Comparison of ENCODE assay signal across 16 cellular contexts in the genomic region with DNA sequence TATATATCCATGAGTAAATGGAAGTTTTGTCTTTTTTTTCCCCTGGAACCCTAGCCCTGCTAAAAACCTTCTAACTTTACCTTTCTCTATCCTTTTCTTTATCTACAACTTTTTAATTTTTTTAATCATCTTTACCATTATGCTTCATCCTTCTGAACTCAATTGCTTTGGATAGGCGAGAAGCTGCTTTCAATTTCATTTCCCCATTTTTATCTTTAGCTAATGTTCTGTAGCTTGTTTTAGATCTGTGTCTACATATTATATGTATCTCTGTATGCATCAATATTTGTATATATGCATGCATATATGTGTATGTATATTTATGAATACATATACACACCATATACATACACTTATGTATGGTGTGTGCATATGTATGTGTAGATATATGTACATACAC. TPM values are rescaled to one million over a fixed set of nuclear protein-coding genes. Genes with fewer than 3 reads are reported as not detected.
DNase-seq lines count a peak whose midpoint lies in the region; ATAC-seq lines count a peak whose summit lies in the region.
"Had no signal": no experiment of that assay in that cellular context is flagged by ENCODE, and none has a peak within 500 bp of the region (broad histone marks: within the 10 kb centered on the region; RNA-seq: fewer than 3 reads in every experiment).

No MANE protein-coding gene starts in this region.

- POLR2A ChIA-PET in activated CD4-positive, alpha-beta T cell treated with anti-CD3 and anti-CD28 coated beads for 36 hours (lab: Charles Lee) = interaction anchor here (0.7 kb wide), 1 partner anchor 144 kb away, joined by 4 read pairs; no protein-coding TSS in a partner anchor
- POLR2A ChIA-PET in naive thymus-derived CD4-positive, alpha-beta T cell (lab: Charles Lee) = interaction anchor here (0.6 to 1.3 kb wide), 2 partner anchors 29 to 72 kb away, joined by 4 read pairs; no protein-coding TSS in a partner anchor

- no peaks in the 10 kb centered on the region for H3K9me3 Mint-ChIP-seq in activated CD4-positive, alpha-beta T cell treated with anti-CD3 and anti-CD28 coated beads for 36 hours (ENCODE audit: low read depth)
- H3K9me3 Mint-ChIP-seq in naive thymus-derived CD4-positive, alpha-beta T cell = no peaks in the 10 kb centered on the region
- H3K9me3 Mint-ChIP-seq: GM23338 had no signal

- CTCF ChIA-PET in activated CD4-positive, alpha-beta T cell treated with anti-CD3 and anti-CD28 coated beads for 36 hours (lab: Charles Lee) = interaction anchor here (0.7 to 2.3 kb wide), 4 partner anchors 8 to 878 kb away, joined by 3 to 8 read pairs (median 4); no protein-coding TSS in a partner anchor
- CTCF ChIA-PET in naive thymus-derived CD4-positive, alpha-beta T cell (lab: Charles Lee) = interaction anchor here (1.8 kb wide), 1 partner anchor 11 kb away, joined by 6 read pairs; no protein-coding TSS in a partner anchor

- H3K36me3 ChIP-seq in naive thymus-derived CD4-positive, alpha-beta T cell (ENCODE audit: control insufficient read depth in 2 of 3, insufficient read depth in 3 of 3, low read length in 3 of 3) = peaks cover 34 to 51% (median 51%) of the 10 kb centered on the region in 3 experiments
- H3K36me3 ChIP-seq: ascending aorta had no signal

- peak overlapping the region; percentile 31 for H3K4me3 Mint-ChIP-seq in activated CD4-positive, alpha-beta T cell treated with anti-CD3 and anti-CD28 coated beads for 36 hours
- H3K4me3 Mint-ChIP-seq in naive thymus-derived CD4-positive, alpha-beta T cell = peak overlapping the region in 9 of 10 donors; percentile 31 to 83 (median 53)
- H3K4me3 Mint-ChIP-seq: GM23338 had no signal

- peaks cover 73% of the 10 kb centered on the region for H3K36me3 Mint-ChIP-seq in activated CD4-positive, alpha-beta T cell treated with anti-CD3 and anti-CD28 coated beads for 36 hours (ENCODE audit: low read depth)
- peaks cover 38 to 67% (median 66%) of the 10 kb centered on the region in 5 donors for H3K36me3 Mint-ChIP-seq in naive thymus-derived CD4-positive, alpha-beta T cell

- H3K27ac Mint-ChIP-seq in activated CD4-positive, alpha-beta T cell treated with anti-CD3 and anti-CD28 coated beads for 36 hours = peak overlapping the region; percentile 79
- peak overlapping the region; percentile 28 to 91 (median 82) for H3K27ac Mint-ChIP-seq in naive thymus-derived CD4-positive, alpha-beta T cell
- H3K27ac Mint-ChIP-seq: GM23338 had no signal

- no peaks in the 10 kb centered on the region for H3K27me3 ChIP-seq in naive thymus-derived CD4-positive, alpha-beta T cell (ENCODE audit: control insufficient read depth in 2 of 2, insufficient read depth in 2 of 2, low read length in 2 of 2)
- H3K27me3 ChIP-seq: ascending aorta had no signal

- H3K9me3 ChIP-seq in naive thymus-derived CD4-positive, alpha-beta T cell (ENCODE audit: control insufficient read depth in 2 of 3, low read length in 3 of 3) = no peaks in the 10 kb centered on the region
- H3K9me3 ChIP-seq: A549, ascending aorta had no signal

- peaks cover 47 to 54% of the 10 kb centered on the region in 2 donors for H3K4me1 ChIP-seq in naive thymus-derived CD4-positive, alpha-beta T cell (ENCODE audit: control insufficient read depth in 2 of 2, insufficient read depth in 2 of 2, low read length in 2 of 2)
- H3K4me1 ChIP-seq: A549, ascending aorta had no signal

- H3K4me1 Mint-ChIP-seq in activated CD4-positive, alpha-beta T cell treated with anti-CD3 and anti-CD28 coated beads for 36 hours = peaks cover 82% of the 10 kb centered on the region
- peaks cover 45 to 93% (median 84%) of the 10 kb centered on the region in 7 donors for H3K4me1 Mint-ChIP-seq in naive thymus-derived CD4-positive, alpha-beta T cell

- H3K4me3 ChIP-seq in naive thymus-derived CD4-positive, alpha-beta T cell (ENCODE audit: low read length) = no peak overlapping the region
- H3K4me3 ChIP-seq: A549, ascending aorta, GM23338 had no signal

- no peak for ATAC-seq in activated CD4-positive, alpha-beta T cell treated with anti-CD3 and anti-CD28 coated beads for 36 hours
- ATAC-seq in GM21737 (IDR thresholded peaks at IDR 0.05; ENCODE audit: unreplicated experiment) (peak; percentile 65), GM19452 (IDR thresholded peaks at IDR 0.05; ENCODE audit: unreplicated experiment) (no peak)
- ATAC-seq in naive thymus-derived CD4-positive, alpha-beta T cell = no peak
- ATAC-seq: A549, GM23338, Panc1 had no signal

- intact Hi-C loops in activated CD4-positive, alpha-beta T cell treated with anti-CD3 and anti-CD28 coated beads for 36 hours (cut with DNase I, micrococcal nuclease) = loop anchor here in 1 of 2 experiments (5.0 kb wide), 1 partner anchor 36 kb away; no protein-coding TSS in a partner anchor
- intact Hi-C loops in naive thymus-derived CD4-positive, alpha-beta T cell (cut with micrococcal nuclease) = loop anchor here in 1 of 2 donors (10.0 kb wide), 1 partner anchor 1171 kb away; no protein-coding TSS in a partner anchor

- H3K27me3 Mint-ChIP-seq in activated CD4-positive, alpha-beta T cell treated with anti-CD3 and anti-CD28 coated beads for 36 hours = no peaks in the 10 kb centered on the region
- no peaks in the 10 kb centered on the region for H3K27me3 Mint-ChIP-seq in naive thymus-derived CD4-positive, alpha-beta T cell

- DNase-seq in activated CD4-positive, alpha-beta T cell treated with anti-CD3 and anti-CD28 coated beads for 36 hours = no peak
- no peak for DNase-seq in activated CD4-positive, alpha-beta T cell treated with anti-CD3 and anti-CD28 coated beads for 48 hours
- DNase-seq in NAMALWA (ENCODE audit: low spot score) (peak; percentile 44), medulla oblongata (ENCODE audit: extremely low spot score) (no peak), NCI-H146 (lab: John Stamatoyannopoulos, UW) (no peak)
- no peak for DNase-seq in naive thymus-derived CD4-positive, alpha-beta T cell
- DNase-seq: GF-D8, NCI-H1417 had no signal

- peak overlapping the region; percentile 14 for H3K27ac ChIP-seq in naive thymus-derived CD4-positive, alpha-beta T cell (ENCODE audit: low read depth, low read length)
- H3K27ac ChIP-seq: A549, ascending aorta, HL-60 had no signal

RNA-seq across cellular contexts. Expression of gene PTPRC, which starts 57.4 kb away (rescaled TPM):
- 100 to 1,000 TPM; 458 to 564 TPM for total RNA-seq in activated CD4-positive, alpha-beta T cell treated with anti-CD3 and anti-CD28 coated beads for 36 hours
- total RNA-seq in naive thymus-derived CD4-positive, alpha-beta T cell = 1,000 to 10,000 TPM in 3 of 5 experiments, 100 to 1,000 TPM in 2; 739 to 1,121 (median 1,015) TPM
- 1,000 to 10,000 TPM; 1,177 to 1,286 TPM for polyA plus RNA-seq in naive thymus-derived CD4-positive, alpha-beta T cell
- total RNA-seq: epithelial cell of proximal tubule had no signal
- polyA plus RNA-seq: A549 had no signal
